Comparison of ENCODE assay signal across 13 cellular contexts in the genomic region with DNA sequence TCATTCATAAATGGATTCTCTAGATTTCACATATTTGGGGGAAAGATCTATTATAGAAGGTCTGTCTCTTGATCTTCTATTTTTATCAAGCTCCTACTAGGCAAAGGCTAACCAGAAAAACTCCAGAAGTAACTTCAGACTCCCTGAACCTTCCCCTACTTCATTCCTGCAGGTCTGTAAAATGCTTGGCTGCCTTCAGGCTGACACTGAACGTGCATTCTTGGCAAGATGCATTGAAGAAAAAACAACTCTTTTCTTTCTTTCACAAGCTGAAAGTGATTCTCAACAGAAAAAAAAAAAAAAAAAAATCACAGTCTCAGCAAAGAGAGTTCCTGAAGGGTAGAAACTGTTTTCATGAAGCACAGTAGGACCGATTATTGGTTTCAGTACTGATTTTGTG.
DNase-seq lines count a peak whose midpoint lies in the region; ATAC-seq and TF ChIP-seq lines count a peak whose summit lies in the region.
"Had no signal": no experiment of that assay in that cellular context is flagged by ENCODE, and none has a peak within 500 bp of the region (broad histone marks: within the 10 kb centered on the region; RNA-seq: fewer than 3 reads in every experiment).

No MANE protein-coding gene starts in this region.

- H3K4me3 ChIP-seq in adipocyte (ENCODE audit: low read length) = peak overlapping the region; percentile 5

- no peaks in the 10 kb centered on the region for H3K27me3 Mint-ChIP-seq in nephron (ENCODE audit: low read depth)

- peaks cover 10% of the 10 kb centered on the region for H3K36me3 Mint-ChIP-seq in nephron (ENCODE audit: low read depth)

- H3K9me3 ChIP-seq in adipocyte (ENCODE audit: control insufficient read depth, low read length) = no peaks in the 10 kb centered on the region

- peak overlapping the region; percentile 87 to 95 (median 93) for H3K27ac Mint-ChIP-seq in nephron

- H3K27me3 ChIP-seq in adipocyte (replicated peaks; ENCODE audit: control insufficient read depth, insufficient read depth, low read length) = peaks cover 3% of the 10 kb centered on the region

- in situ Hi-C loops in ACHN (cut with HindIII; ENCODE audit: low pct_ligation_motif_present, low pct_unique_long_range_greater_than_20kb, low sequenced_read_pairs) = no loop called here

- DNase-seq in ACHN = peak; percentile 8
- peak; percentile 50 for DNase-seq in adipocyte (ENCODE audit: low read depth)
- peak; percentile 42 for DNase-seq in fibroblast of gingiva (ENCODE audit: low read depth)
- DNase-seq in SW 1271 (lab: John Stamatoyannopoulos, UW) = no peak
- DNase-seq in RPMI8226 = no peak
- no peak for DNase-seq in C1 segment of cervical spinal cord (lab: John Stamatoyannopoulos, UW)
- DNase-seq: 8988T, COR-L47, NCI-H187, NCI-H69, SIG-M5 had no signal

- H3K9ac ChIP-seq in adipocyte (ENCODE audit: low read length) = peak overlapping the region; percentile 5

- H3K4me1 Mint-ChIP-seq in nephron = peaks cover 37% of the 10 kb centered on the region

- no peak for ATAC-seq in HG03342 (IDR thresholded peaks at IDR 0.05; ENCODE audit: unreplicated experiment)

- TF ChIP-seq CTCF in nephron (IDR thresholded peaks at IDR 0.05; ENCODE audit: unreplicated experiment in 3 of 3) = no peak

- peaks cover 10% of the 10 kb centered on the region for H3K9me3 Mint-ChIP-seq in nephron

- H3K4me1 ChIP-seq in adipocyte (ENCODE audit: control insufficient read depth, insufficient read depth, low read length) = peaks cover 29% of the 10 kb centered on the region

- no peak overlapping the region for H3K4me3 Mint-ChIP-seq in nephron

- H3K36me3 ChIP-seq in adipocyte (ENCODE audit: control insufficient read depth, insufficient read depth, low read length, severe bottlenecking) = no peaks in the 10 kb centered on the region

Comparison
In these comparisons a context has a peak if more than half of its experiments do, and no peak if none do; other contexts are left out.
1. DNase-seq: peak in ACHN (single experiment), adipocyte (single experiment) and fibroblast of gingiva (single experiment); none in SW 1271 (0 of 2), RPMI8226 (single experiment) and C1 segment of cervical spinal cord (0 of 14).